21 cellular contexts compared by ENCODE assay signal in the genomic region with DNA sequence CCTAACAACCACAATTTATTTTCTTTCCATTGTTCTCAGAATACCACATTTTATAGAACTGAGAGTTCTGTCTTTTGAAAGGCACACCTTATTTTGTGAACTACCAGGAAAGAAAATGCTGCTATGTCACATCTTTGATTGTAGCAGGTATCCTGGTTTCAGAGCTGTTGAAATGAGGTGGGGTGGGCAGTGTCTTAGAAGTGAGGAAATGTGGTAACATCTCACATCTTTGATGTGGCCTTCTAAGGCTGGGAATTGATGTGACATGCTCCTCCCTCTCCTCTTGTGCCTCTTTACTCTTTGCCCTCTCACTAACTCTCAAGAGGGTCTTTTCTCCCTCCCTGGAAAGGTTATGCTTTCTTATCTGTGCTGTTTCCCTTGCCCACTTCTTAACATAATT. TPM values are rescaled to one million over a fixed set of nuclear protein-coding genes. Genes with fewer than 3 reads are reported as not detected.
DNase-seq lines count a peak whose midpoint lies in the region; ATAC-seq and TF ChIP-seq lines count a peak whose summit lies in the region.
"Had no signal": no experiment of that assay in that cellular context is flagged by ENCODE, and none has a peak within 500 bp of the region (broad histone marks: within the 10 kb centered on the region; RNA-seq: fewer than 3 reads in every experiment).

No MANE protein-coding gene starts in this region.

- H4K20me1 ChIP-seq in KMS-11 (ENCODE audit: insufficient read depth) = no peaks in the 10 kb centered on the region

- H2AFZ ChIP-seq in KMS-11 (ENCODE audit: low read depth) = peak overlapping the region; percentile 66; the same call in 1 of the 2 replicates

- peak overlapping the region; percentile 46 for H3K27ac Mint-ChIP-seq in activated naive CD4-positive, alpha-beta T cell treated with anti-CD3 and anti-CD28 coated beads, Interleukin-2, amount 10 ng/mL, durations not matched to agents 7 days and 5 days
- peak overlapping the region; percentile 6 for H3K27ac Mint-ChIP-seq in activated naive CD8-positive, alpha-beta T cell treated with anti-CD3 and anti-CD28 coated beads for 36 hours
- H3K27ac Mint-ChIP-seq in stimulated activated effector memory CD8-positive, alpha-beta T cell treated with anti-CD3 and anti-CD28 coated beads, Interleukin-12 subunit alpha, Interleukin-12 subunit beta, amount 100 ng/mL, for 72 hours = no peak overlapping the region
- H3K27ac Mint-ChIP-seq: endodermal cell, HFFc6 had no signal

- peaks cover 31% of the 10 kb centered on the region for H3K36me3 Mint-ChIP-seq in activated naive CD4-positive, alpha-beta T cell treated with anti-CD3 and anti-CD28 coated beads, Interleukin-2, amount 10 ng/mL, durations not matched to agents 7 days and 5 days
- no peaks in the 10 kb centered on the region for H3K36me3 Mint-ChIP-seq in activated naive CD8-positive, alpha-beta T cell treated with anti-CD3 and anti-CD28 coated beads for 36 hours
- no peaks in the 10 kb centered on the region for H3K36me3 Mint-ChIP-seq in stimulated activated effector memory CD8-positive, alpha-beta T cell treated with anti-CD3 and anti-CD28 coated beads, Interleukin-12 subunit alpha, Interleukin-12 subunit beta, amount 100 ng/mL, for 72 hours

- no peaks in the 10 kb centered on the region for H3K36me3 ChIP-seq in KMS-11 (ENCODE audit: insufficient read depth)
- H3K36me3 ChIP-seq: left lung, neutrophil, spleen had no signal

- peak; percentile 49 for ATAC-seq in stimulated activated effector memory CD8-positive, alpha-beta T cell treated with anti-CD3 and anti-CD28 coated beads, Interleukin-12 subunit alpha, Interleukin-12 subunit beta, amount 100 ng/mL, for 72 hours
- no peak for ATAC-seq in HG03378 (IDR thresholded peaks at IDR 0.05; ENCODE audit: unreplicated experiment)

- H3K4me2 ChIP-seq in KMS-11 = peak overlapping the region; percentile 44

- DNase-seq in activated naive CD4-positive, alpha-beta T cell treated with anti-CD3 and anti-CD28 coated beads, Interleukin-2, amount 10 ng/mL, durations not matched to agents 7 days and 5 days = peak; percentile 62
- DNase-seq in activated naive CD4-positive, alpha-beta T cell treated with anti-CD3 and anti-CD28 coated beads, Interleukin-2, amount 50 U/mL, for 16 hours = no peak
- DNase-seq in activated naive CD8-positive, alpha-beta T cell treated with anti-CD3 and anti-CD28 coated beads for 36 hours = peak; percentile 22
- DNase-seq in stimulated activated effector memory CD8-positive, alpha-beta T cell treated with anti-CD3 and anti-CD28 coated beads, Interleukin-12 subunit alpha, Interleukin-12 subunit beta, amount 100 ng/mL, for 72 hours (ENCODE audit: low spot score in 2 of 2) = no peak
- DNase-seq in medulla oblongata (ENCODE audit: extremely low spot score) = no peak
- DNase-seq in NCI-H345 (lab: John Stamatoyannopoulos, UW) = no peak
- DNase-seq: EL; endodermal cell; HFFc6; left lung; NCI-H1092 treated with DMSO at 0.1 percent for 48 hours; NCI-H510A treated with DMSO at 0.1 percent for 48 hours; spleen; stimulated activated CD8-positive, alpha-beta memory T cell treated with anti-CD3 and anti-CD28 coated beads, Interleukin-4, amount 100 ng/mL, for 48 hours; testis had no signal

- H3K27me3 Mint-ChIP-seq in activated naive CD4-positive, alpha-beta T cell treated with anti-CD3 and anti-CD28 coated beads, Interleukin-2, amount 10 ng/mL, durations not matched to agents 7 days and 5 days = peaks cover 47% of the 10 kb centered on the region
- peaks cover 62% of the 10 kb centered on the region for H3K27me3 Mint-ChIP-seq in activated naive CD8-positive, alpha-beta T cell treated with anti-CD3 and anti-CD28 coated beads for 36 hours

- CTCF ChIA-PET in activated naive CD4-positive, alpha-beta T cell treated with anti-CD3 and anti-CD28 coated beads, Interleukin-2, amount 10 ng/mL, durations not matched to agents 7 days and 5 days (lab: Charles Lee) = interaction anchor here (1.7 to 1.8 kb wide), 2 partner anchors 13 to 120 kb away, joined by 5 to 7 read pairs; no protein-coding TSS in a partner anchor

- no peaks in the 10 kb centered on the region for H3K79me2 ChIP-seq in KMS-11 (ENCODE audit: insufficient read depth, low read depth)

- H3K4me3 Mint-ChIP-seq in activated naive CD4-positive, alpha-beta T cell treated with anti-CD3 and anti-CD28 coated beads, Interleukin-2, amount 10 ng/mL, durations not matched to agents 7 days and 5 days = peak overlapping the region; percentile 17
- no peak overlapping the region for H3K4me3 Mint-ChIP-seq in activated naive CD8-positive, alpha-beta T cell treated with anti-CD3 and anti-CD28 coated beads for 36 hours
- no peak overlapping the region for H3K4me3 Mint-ChIP-seq in stimulated activated effector memory CD8-positive, alpha-beta T cell treated with anti-CD3 and anti-CD28 coated beads, Interleukin-12 subunit alpha, Interleukin-12 subunit beta, amount 100 ng/mL, for 72 hours
- H3K4me3 Mint-ChIP-seq: endodermal cell, HFFc6 had no signal

- peaks cover 54% of the 10 kb centered on the region for H3K4me1 Mint-ChIP-seq in activated naive CD4-positive, alpha-beta T cell treated with anti-CD3 and anti-CD28 coated beads, Interleukin-2, amount 10 ng/mL, durations not matched to agents 7 days and 5 days
- peaks cover 27% of the 10 kb centered on the region for H3K4me1 Mint-ChIP-seq in activated naive CD8-positive, alpha-beta T cell treated with anti-CD3 and anti-CD28 coated beads for 36 hours
- H3K4me1 Mint-ChIP-seq in stimulated activated effector memory CD8-positive, alpha-beta T cell treated with anti-CD3 and anti-CD28 coated beads, Interleukin-12 subunit alpha, Interleukin-12 subunit beta, amount 100 ng/mL, for 72 hours = peaks cover 40% of the 10 kb centered on the region
- H3K4me1 Mint-ChIP-seq: endodermal cell had no signal

- no peak for TF ChIP-seq CTCF in KMS-11 (conservative IDR thresholded peaks at IDR 0.05; ENCODE audit: low read depth, low read length)

- peak overlapping the region; percentile 47; the same call in 1 of the 2 replicates for H3K27ac ChIP-seq in KMS-11
- H3K27ac ChIP-seq: left lung, neutrophil, RWPE1, testis had no signal

- H3K9me3 Mint-ChIP-seq in activated naive CD4-positive, alpha-beta T cell treated with anti-CD3 and anti-CD28 coated beads, Interleukin-2, amount 10 ng/mL, durations not matched to agents 7 days and 5 days = peaks cover 11% of the 10 kb centered on the region
- peaks cover 14% of the 10 kb centered on the region for H3K9me3 Mint-ChIP-seq in activated naive CD8-positive, alpha-beta T cell treated with anti-CD3 and anti-CD28 coated beads for 36 hours
- peaks cover 4% of the 10 kb centered on the region for H3K9me3 Mint-ChIP-seq in stimulated activated effector memory CD8-positive, alpha-beta T cell treated with anti-CD3 and anti-CD28 coated beads, Interleukin-12 subunit alpha, Interleukin-12 subunit beta, amount 100 ng/mL, for 72 hours

- peak overlapping the region; percentile 21 for H3K4me3 ChIP-seq in KMS-11 (IDR thresholded peaks at IDR 0.05; ENCODE audit: insufficient read depth, low read depth, low read length)
- H3K4me3 ChIP-seq: left lung, spleen, testis had no signal

- no peaks in the 10 kb centered on the region for H3K27me3 ChIP-seq in KMS-11 (ENCODE audit: insufficient read depth, low read depth)
- H3K27me3 ChIP-seq: neutrophil, testis had no signal

- peaks cover 43% of the 10 kb centered on the region for H3K4me1 ChIP-seq in KMS-11 (ENCODE audit: low read depth, poor library complexity, severe bottlenecking)
- H3K4me1 ChIP-seq: testis had no signal

- no peak overlapping the region for H3K9ac ChIP-seq in KMS-11

RNA-seq across cellular contexts. Expression of gene SPTSSB, which starts 23.8 kb away (rescaled TPM):
- total RNA-seq in activated naive CD8-positive, alpha-beta T cell treated with anti-CD3 and anti-CD28 coated beads for 36 hours = not detected
- total RNA-seq: chondrocyte, HFFc6, left lung, renal cortical epithelial cell, testis had no signal

Comparison
In these comparisons a context has a peak if more than half of its experiments do, and no peak if none do; other contexts are left out.
1. DNase-seq: peak in activated naive CD4-positive, alpha-beta T cell treated with anti-CD3 and anti-CD28 coated beads, Interleukin-2, amount 10 ng/mL, durations not matched to agents 7 days and 5 days (single experiment) and activated naive CD8-positive, alpha-beta T cell treated with anti-CD3 and anti-CD28 coated beads for 36 hours (single experiment); none in activated naive CD4-positive, alpha-beta T cell treated with anti-CD3 and anti-CD28 coated beads, Interleukin-2, amount 50 U/mL, for 16 hours (single experiment), stimulated activated effector memory CD8-positive, alpha-beta T cell treated with anti-CD3 and anti-CD28 coated beads, Interleukin-12 subunit alpha, Interleukin-12 subunit beta, amount 100 ng/mL, for 72 hours (0 of 2), medulla oblongata (single experiment) and NCI-H345 (single experiment).